In the genomic region with DNA sequence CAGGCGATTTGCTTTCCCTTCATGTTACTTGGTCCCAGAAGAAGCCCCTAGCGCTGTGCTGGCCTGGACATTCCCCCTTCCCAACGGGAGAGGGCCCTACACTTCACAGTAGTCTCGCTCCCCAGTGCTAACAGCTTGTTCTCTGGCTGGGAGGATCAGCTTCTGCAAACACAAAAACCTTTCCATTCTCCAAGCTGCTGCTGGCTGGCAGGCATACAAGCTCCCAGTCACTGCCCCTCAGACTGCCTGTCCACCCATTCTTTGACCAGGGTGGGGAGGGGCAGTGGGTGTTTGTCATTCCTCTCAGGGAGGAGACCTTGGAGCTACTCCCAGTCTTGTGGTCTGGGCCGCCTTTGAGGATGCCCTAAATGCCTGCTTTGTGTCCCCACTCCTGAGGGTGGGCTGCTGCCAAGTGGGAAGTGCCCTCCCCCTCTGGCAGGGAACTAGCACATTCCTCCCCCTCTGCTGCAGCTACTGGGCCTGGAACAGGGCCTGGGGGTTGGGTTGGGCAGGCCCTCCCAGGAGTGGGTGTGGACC, we compare ENCODE assay signal across 10 cellular contexts. TPM values are rescaled to one million over a fixed set of nuclear protein-coding genes. Genes with fewer than 3 reads are reported as not detected.
DNase-seq lines count a peak whose midpoint lies in the region; ATAC-seq and TF ChIP-seq lines count a peak whose summit lies in the region.
"Had no signal": no experiment of that assay in that cellular context is flagged by ENCODE, and none has a peak within 500 bp of the region (broad histone marks: within the 10 kb centered on the region; RNA-seq: fewer than 3 reads in every experiment).

No MANE protein-coding gene starts in this region.

- peak; percentile 40 for ATAC-seq in lung (ENCODE audit: insufficient read depth, low FRiP score)
- no peak for ATAC-seq in stimulated activated naive CD8-positive, alpha-beta T cell treated with anti-CD3 and anti-CD28 coated beads, Interleukin-15, Interleukin-2, amounts not matched to agents 100 U/mL and 50 U/mL, for 24 hours

- peaks cover 0 to 13% of the 10 kb centered on the region in 2 donors for H3K4me1 ChIP-seq in lung (ENCODE audit: control insufficient read depth in 2 of 2, insufficient read depth in 2 of 2, low read length in 2 of 2)
- H3K4me1 ChIP-seq: BLaER1 had no signal

- TF ChIP-seq CTCF in lung (IDR thresholded peaks at IDR 0.05; ENCODE audit: control extremely low read depth, extremely low read depth): no peak

- H3K27me3 ChIP-seq in lung (ENCODE audit: control insufficient read depth, insufficient read depth): no peaks in the 10 kb centered on the region
- H3K27me3 ChIP-seq: BLaER1 had no signal

- no peaks in the 10 kb centered on the region for H3K36me3 ChIP-seq in lung (ENCODE audit: control insufficient read depth in 2 of 2, insufficient read depth in 2 of 2, low read length in 2 of 2)
- H3K36me3 ChIP-seq: BLaER1, neutrophil had no signal

- no peaks in the 10 kb centered on the region for H3K9me3 ChIP-seq in lung (ENCODE audit: control insufficient read depth in 2 of 2, insufficient read depth in 1 of 2, low read length in 1 of 2)
- H3K9me3 ChIP-seq: BLaER1, neutrophil had no signal

- peak; percentile 47 for DNase-seq in A172 (ENCODE audit: low spot score)
- DNase-seq in NCI-H1694 treated with DMSO at 0.1 percent for 48 hours (lab: John Stamatoyannopoulos, UW): peak; percentile 72
- DNase-seq in ecto neural progenitor cell (ENCODE audit: low spot score): peak; percentile 62
- peak; percentile 75 for DNase-seq in lung (ENCODE audit: low spot score)
- no peak for DNase-seq in stimulated activated naive CD8-positive, alpha-beta T cell treated with anti-CD3 and anti-CD28 coated beads, Interleukin-15, Interleukin-2, amounts not matched to agents 100 U/mL and 50 U/mL, for 24 hours
- no peak for DNase-seq in NCI-H187 treated with DMSO at 0.1 percent for 48 hours (lab: John Stamatoyannopoulos, UW)
- DNase-seq in NCI-H2107 (lab: John Stamatoyannopoulos, UW): no peak
- DNase-seq in stimulated activated CD8-positive, alpha-beta memory T cell treated with anti-CD3 and anti-CD28 coated beads, Interleukin-4, amount 100 ng/mL, for 48 hours: no peak

- no peak overlapping the region for H3K27ac ChIP-seq in lung (ENCODE audit: low read depth in 1 of 2, low read length in 1 of 2)
- H3K27ac ChIP-seq: BLaER1, neutrophil had no signal

- 30 to 48% methylated on average over 5 of the region's 5 CpGs for WGBS in lung, 2 donors

- no peak overlapping the region for H3K4me3 ChIP-seq in lung
- H3K4me3 ChIP-seq: BLaER1 had no signal

RNA-seq across cellular contexts. Expression of a gene that starts 20.8 kb away (rescaled TPM):
- total RNA-seq in A172 (2014; rRNA removed; shearing (Covaris generic)): 0.43 and 1.1 TPM in 2 replicates
- under 1 TPM; 0.55 to 0.85 TPM for total RNA-seq in lung
- polyA plus RNA-seq in lung: 1 to 10 TPM in 1 of 2 donors, under 1 TPM in 1; 0.29 to 1.4 TPM

RNA-seq across cellular contexts. Expression of a gene that starts 43.4 kb away (rescaled TPM):
- not detected in 2 replicates for total RNA-seq in A172 (2014; rRNA removed; shearing (Covaris generic))
- total RNA-seq in lung: 10 to 100 TPM; 12.8 to 26.2 TPM
- 1 to 10 TPM; 4.6 to 5.6 TPM for polyA plus RNA-seq in lung

RNA-seq across cellular contexts. Expression of a gene that starts 43.6 kb away (rescaled TPM):
- 11.1 and 11.6 TPM in 2 replicates for total RNA-seq in A172 (2014; rRNA removed; shearing (Covaris generic))
- total RNA-seq in lung: 10 to 100 TPM in 1 of 2 donors, 1 to 10 TPM in 1; 8.5 to 28.3 TPM
- polyA plus RNA-seq in lung: 10 to 100 TPM; 10.3 to 16.4 TPM

Comparison
In these comparisons a context has a peak if more than half of its experiments do, and no peak if none do; other contexts are left out.
1. DNase-seq: peak in A172 (single experiment), NCI-H1694 treated with DMSO at 0.1 percent for 48 hours (single experiment), ecto neural progenitor cell (single experiment) and lung (single experiment); none in stimulated activated naive CD8-positive, alpha-beta T cell treated with anti-CD3 and anti-CD28 coated beads, Interleukin-15, Interleukin-2, amounts not matched to agents 100 U/mL and 50 U/mL, for 24 hours (single experiment), NCI-H187 treated with DMSO at 0.1 percent for 48 hours (single experiment), NCI-H2107 (single experiment) and stimulated activated CD8-positive, alpha-beta memory T cell treated with anti-CD3 and anti-CD28 coated beads, Interleukin-4, amount 100 ng/mL, for 48 hours (single experiment).
2. RNA of a gene that starts 43.4 kb away (total RNA-seq): 12.8 to 26.2 TPM in lung; not detected in A172; every median in the first group is over 10 times any median in the second.